In the genomic region with DNA sequence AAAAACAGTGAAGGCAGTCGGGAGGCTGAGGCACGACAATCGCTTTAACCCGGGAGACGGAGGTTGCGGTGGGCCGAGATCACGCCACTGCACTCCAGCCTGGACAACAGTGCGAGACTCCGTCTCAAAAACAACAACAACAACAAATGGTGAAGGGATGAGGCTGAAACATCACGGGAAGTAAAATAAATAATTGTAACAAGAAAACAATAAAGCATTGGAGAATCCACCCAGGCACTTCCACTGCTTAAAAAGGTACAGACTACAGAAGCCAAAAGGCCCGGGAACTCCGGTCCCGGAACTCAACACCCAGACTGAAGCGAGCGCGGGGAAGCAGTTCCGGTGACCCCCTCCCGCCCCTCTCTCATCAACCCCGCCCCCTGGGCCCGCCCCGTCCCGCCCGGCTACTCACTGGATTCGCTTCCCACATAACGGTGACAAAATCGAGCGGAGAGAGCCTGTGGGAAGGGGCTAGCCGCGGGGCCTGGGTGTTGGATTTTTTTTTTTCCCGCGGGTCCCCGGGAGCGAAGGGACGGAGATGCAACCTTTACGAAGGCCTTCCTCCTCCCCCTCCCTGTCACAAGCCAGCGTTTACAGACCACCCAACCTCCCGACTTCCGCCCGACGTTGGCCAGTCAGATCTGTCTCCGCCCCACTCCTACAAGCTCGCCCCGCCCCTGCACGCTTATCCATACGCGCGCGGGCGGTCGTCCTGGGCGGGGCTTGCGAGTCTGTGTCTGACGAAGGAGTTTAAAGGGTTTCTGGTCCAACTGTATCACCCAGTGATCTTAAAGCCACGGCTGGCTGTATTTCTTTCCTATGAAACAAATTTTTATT, we compare ENCODE assay signal across 1 cellular context.
A peak's percentile ranks its signal among the peaks of the same experiment; 100 is the strongest.
TF ChIP-seq lines count a peak whose summit lies in the region.

PARP11 (minus strand) TSS at position 600 of the 837 bp plus-strand sequence; CDS start at position 430, 170 bp downstream.

TF ChIP-seq in K562, 482 proteins besides CTCF, POLR2A, EP300 and RAD21 (continued from another document and continues in another):
- TF ChIP-seq NRF1 (conservative IDR thresholded peaks at IDR 0.05 in 1 of 2, IDR thresholded peaks at IDR 0.05 in 1 of 2) (peak; percentile 65 to 74), ZSCAN32 (CRISPR knock-in tag; IDR thresholded peaks at IDR 0.05) (no peak), PKNOX1 (IDR thresholded peaks at IDR 0.05) (peak; percentile 24; the same call in 1 of the 2 replicates), BHLHE40 (IDR thresholded peaks at IDR 0.05; ENCODE audit: low read length) (peak; percentile 85), RBFOX2 (IDR thresholded peaks at IDR 0.05; ENCODE audit: low read depth, low read length) (peak; percentile 65), ILF3 (IDR thresholded peaks at IDR 0.05; ENCODE audit: borderline replicate concordance) (no peak), ZBTB11 (CRISPR knock-in tag; IDR thresholded peaks at IDR 0.05) (peak in 2 of 3 experiments; percentile 56 to 97; a peak in 3 of 6 replicates), FOXJ3 (CRISPR knock-in tag; IDR thresholded peaks at IDR 0.05) (no peak), ELF1 (tag; IDR thresholded peaks at IDR 0.05) (peak; percentile 67), NR2C1 (IDR thresholded peaks at IDR 0.05) (peak; percentile 62), NR2C1 (tag; IDR thresholded peaks at IDR 0.05) (peak; percentile 51; the same call in 1 of the 2 replicates), NELFE (IDR thresholded peaks at IDR 0.05; ENCODE audit: insufficient read depth, insufficient read length) (no peak), CBX1 (IDR thresholded peaks at IDR 0.05; ENCODE audit: low read depth) (no peak), PHB2 (IDR thresholded peaks at IDR 0.05; ENCODE audit: low read depth) (no peak), ZNF551 (CRISPR knock-in tag; IDR thresholded peaks at IDR 0.05) (no peak), PTRF (tag; IDR thresholded peaks at IDR 0.05) (no peak), ATF1 (CRISPR knock-in tag; IDR thresholded peaks at IDR 0.05) (no peak), ATF1 (tag; IDR thresholded peaks at IDR 0.05) (peak; percentile 79), DACH1 (IDR thresholded peaks at IDR 0.05; ENCODE audit: partially characterized antibody) (no peak), CREB1 (IDR thresholded peaks at IDR 0.05) (no peak), CREB1 (CRISPR knock-in tag; IDR thresholded peaks at IDR 0.05) (0 out of 2 replicates have a peak, but pooled peaks have one; percentile 26), STAG1 (CRISPR knock-in tag; IDR thresholded peaks at IDR 0.05; ENCODE audit: borderline replicate concordance) (no peak), ZNF639 (CRISPR knock-in tag; conservative IDR thresholded peaks at IDR 0.05 in 1 of 2, IDR thresholded peaks at IDR 0.05 in 1 of 2) (peak in 1 of 2 experiments; percentile 42; a peak in 1 of 4 replicates), EGR1 (conservative IDR thresholded peaks at IDR 0.05) (peak; percentile 46; the same call in 1 of the 2 replicates), HDGF (IDR thresholded peaks at IDR 0.05) (no peak), ZNF274 (IDR thresholded peaks at IDR 0.05; ENCODE audit: borderline replicate concordance, low read depth, low read length) (no peak), RNF2 (IDR thresholded peaks at IDR 0.05) (no peak), LARP7 (IDR thresholded peaks at IDR 0.05) (no peak), TAF7 (tag; IDR thresholded peaks at IDR 0.05) (no peak), FUS (optimal IDR thresholded peaks at IDR 0.05; ENCODE audit: low read depth, low read length) (no peak), CC2D1A (IDR thresholded peaks at IDR 0.05) (no peak), PHF8 (IDR thresholded peaks at IDR 0.05; ENCODE audit: borderline replicate concordance, low read length) (peak; percentile 35), TAL1 (IDR thresholded peaks at IDR 0.05) (no peak), ZNF696 (CRISPR knock-in tag; conservative IDR thresholded peaks at IDR 0.05) (no peak), HDAC8 (tag; IDR thresholded peaks at IDR 0.05) (no peak), MYBL2 (IDR thresholded peaks at IDR 0.05; ENCODE audit: low read depth) (no peak), MYBL2 (CRISPR knock-in tag; IDR thresholded peaks at IDR 0.05; ENCODE audit: borderline replicate concordance) (no peak), ADNP (tag; IDR thresholded peaks at IDR 0.05) (no peak), ZNF778 (CRISPR knock-in tag; IDR thresholded peaks at IDR 0.05) (no peak), NR2C2 (CRISPR knock-in tag; IDR thresholded peaks at IDR 0.05) (no peak), NR2C2 (tag; IDR thresholded peaks at IDR 0.05) (peak; percentile 93), RCOR1 (IDR thresholded peaks at IDR 0.05; ENCODE audit: borderline replicate concordance in 1 of 2, low read depth in 2 of 2, low read length in 2 of 2) (no peak), OTX1 (CRISPR knock-in tag; IDR thresholded peaks at IDR 0.05) (no peak), FIP1L1 (IDR thresholded peaks at IDR 0.05; ENCODE audit: low read depth, low read length, poor library complexity, severe bottlenecking) (no peak)
- TF ChIP-seq, protein P1, sequence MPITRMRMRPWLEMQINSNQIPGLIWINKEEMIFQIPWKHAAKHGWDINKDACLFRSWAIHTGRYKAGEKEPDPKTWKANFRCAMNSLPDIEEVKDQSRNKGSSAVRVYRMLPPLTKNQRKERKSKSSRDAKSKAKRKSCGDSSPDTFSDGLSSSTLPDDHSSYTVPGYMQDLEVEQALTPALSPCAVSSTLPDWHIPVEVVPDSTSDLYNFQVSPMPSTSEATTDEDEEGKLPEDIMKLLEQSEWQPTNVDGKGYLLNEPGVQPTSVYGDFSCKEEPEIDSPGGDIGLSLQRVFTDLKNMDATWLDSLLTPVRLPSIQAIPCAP (CRISPR knock-in tag; IDR thresholded peaks at IDR 0.05; ENCODE audit: borderline replicate concordance) = no peak
- TF ChIP-seq, protein P2, sequence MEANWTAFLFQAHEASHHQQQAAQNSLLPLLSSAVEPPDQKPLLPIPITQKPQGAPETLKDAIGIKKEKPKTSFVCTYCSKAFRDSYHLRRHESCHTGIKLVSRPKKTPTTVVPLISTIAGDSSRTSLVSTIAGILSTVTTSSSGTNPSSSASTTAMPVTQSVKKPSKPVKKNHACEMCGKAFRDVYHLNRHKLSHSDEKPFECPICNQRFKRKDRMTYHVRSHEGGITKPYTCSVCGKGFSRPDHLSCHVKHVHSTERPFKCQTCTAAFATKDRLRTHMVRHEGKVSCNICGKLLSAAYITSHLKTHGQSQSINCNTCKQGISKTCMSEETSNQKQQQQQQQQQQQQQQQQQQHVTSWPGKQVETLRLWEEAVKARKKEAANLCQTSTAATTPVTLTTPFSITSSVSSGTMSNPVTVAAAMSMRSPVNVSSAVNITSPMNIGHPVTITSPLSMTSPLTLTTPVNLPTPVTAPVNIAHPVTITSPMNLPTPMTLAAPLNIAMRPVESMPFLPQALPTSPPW (CRISPR knock-in tag; IDR thresholded peaks at IDR 0.05) = peak; percentile 90
- TF ChIP-seq, protein P3, sequence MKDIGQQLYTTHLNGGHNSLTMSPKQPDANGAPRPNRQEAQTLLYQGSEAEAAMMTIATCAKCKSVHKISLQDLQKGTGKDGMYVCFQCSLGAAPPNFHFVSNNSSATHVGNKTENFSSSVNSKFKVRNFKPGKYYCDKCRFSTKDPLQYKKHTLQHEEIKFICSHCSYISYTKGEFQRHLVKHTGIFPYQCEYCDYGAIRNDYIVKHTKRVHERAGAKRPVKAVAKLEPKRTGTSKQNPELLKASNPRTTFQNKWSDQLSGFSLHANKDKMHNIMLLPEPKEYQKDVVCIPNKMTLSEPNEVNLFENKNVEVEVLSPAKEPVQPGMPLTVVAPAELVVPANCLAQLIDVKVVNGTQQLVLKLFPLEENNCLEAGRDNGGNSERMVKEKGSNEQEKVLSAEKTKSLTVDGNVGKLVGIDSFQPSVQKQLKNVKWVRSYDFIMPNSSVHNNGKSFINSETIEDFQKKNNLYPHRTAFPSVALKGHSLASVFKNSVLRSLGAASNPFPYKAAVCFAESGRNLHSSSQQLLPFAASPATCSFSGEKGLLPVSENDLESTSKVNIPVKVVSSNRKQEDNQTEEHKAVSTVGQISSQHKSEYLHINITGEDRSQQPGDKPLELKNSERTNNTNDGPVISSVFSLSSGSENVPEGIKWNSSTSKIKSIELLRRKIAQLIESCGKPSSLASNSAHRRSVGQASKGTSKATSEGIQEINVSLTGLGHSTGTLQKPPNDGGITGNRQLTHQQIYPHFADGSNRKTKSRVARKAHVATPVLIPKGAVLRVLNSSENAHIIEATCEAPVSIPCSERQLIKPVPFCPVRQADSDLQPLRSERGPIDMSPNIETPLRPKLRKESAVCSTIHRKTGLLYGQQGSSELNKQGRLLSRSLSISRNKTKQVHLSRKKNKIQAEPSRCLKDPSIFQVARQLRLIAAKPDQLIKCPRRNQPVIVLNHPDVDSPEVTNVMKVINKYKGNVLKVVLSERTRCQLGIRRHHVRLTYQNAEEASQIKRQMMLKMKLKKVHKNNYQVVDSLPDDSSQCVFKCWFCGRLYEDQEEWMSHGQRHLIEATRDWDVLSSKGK (CRISPR knock-in tag; IDR thresholded peaks at IDR 0.05) = no peak
- TF ChIP-seq, protein P4, sequence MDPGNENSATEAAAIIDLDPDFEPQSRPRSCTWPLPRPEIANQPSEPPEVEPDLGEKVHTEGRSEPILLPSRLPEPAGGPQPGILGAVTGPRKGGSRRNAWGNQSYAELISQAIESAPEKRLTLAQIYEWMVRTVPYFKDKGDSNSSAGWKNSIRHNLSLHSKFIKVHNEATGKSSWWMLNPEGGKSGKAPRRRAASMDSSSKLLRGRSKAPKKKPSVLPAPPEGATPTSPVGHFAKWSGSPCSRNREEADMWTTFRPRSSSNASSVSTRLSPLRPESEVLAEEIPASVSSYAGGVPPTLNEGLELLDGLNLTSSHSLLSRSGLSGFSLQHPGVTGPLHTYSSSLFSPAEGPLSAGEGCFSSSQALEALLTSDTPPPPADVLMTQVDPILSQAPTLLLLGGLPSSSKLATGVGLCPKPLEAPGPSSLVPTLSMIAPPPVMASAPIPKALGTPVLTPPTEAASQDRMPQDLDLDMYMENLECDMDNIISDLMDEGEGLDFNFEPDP (CRISPR knock-in tag; IDR thresholded peaks at IDR 0.05) = no peak
- TF ChIP-seq, protein P5, sequence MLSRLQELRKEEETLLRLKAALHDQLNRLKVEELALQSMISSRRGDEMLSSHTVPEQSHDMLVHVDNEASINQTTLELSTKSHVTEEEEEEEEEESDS (CRISPR knock-in tag; IDR thresholded peaks at IDR 0.05) = no peak
- TF ChIP-seq, protein P6, sequence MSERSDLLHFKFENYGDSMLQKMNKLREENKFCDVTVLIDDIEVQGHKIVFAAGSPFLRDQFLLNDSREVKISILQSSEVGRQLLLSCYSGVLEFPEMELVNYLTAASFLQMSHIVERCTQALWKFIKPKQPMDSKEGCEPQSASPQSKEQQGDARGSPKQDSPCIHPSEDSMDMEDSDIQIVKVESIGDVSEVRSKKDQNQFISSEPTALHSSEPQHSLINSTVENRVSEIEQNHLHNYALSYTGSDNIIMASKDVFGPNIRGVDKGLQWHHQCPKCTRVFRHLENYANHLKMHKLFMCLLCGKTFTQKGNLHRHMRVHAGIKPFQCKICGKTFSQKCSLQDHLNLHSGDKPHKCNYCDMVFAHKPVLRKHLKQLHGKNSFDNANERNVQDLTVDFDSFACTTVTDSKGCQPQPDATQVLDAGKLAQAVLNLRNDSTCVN (CRISPR knock-in tag; IDR thresholded peaks at IDR 0.05) = no peak
